ENCODE assay signal across 9 cellular contexts in genomic region chr10:114544045-114544659, GRCh38.
DNase-seq lines count a peak whose midpoint lies in the region; ATAC-seq, FAIRE-seq and TF ChIP-seq lines count a peak whose summit lies in the region.
"Had no signal": no experiment of that assay in that cellular context is flagged by ENCODE, and none has a peak within 500 bp of the region (broad histone marks: within the 10 kb centered on the region; RNA-seq: fewer than 3 reads in every experiment).

No MANE protein-coding gene starts in this region.

- no peaks in the 10 kb centered on the region for H3K9me2 ChIP-seq in Loucy (replicated peaks; ENCODE audit: low read depth, low read length)

- H3K4me3 ChIP-seq in CD8-positive, alpha-beta memory T cell (ENCODE audit: low read length) = peak overlapping the region; percentile 54
- H3K4me3 ChIP-seq in Loucy (ENCODE audit: low read length, poor library complexity, severe bottlenecking) = peak overlapping the region; percentile 63
- H3K4me3 ChIP-seq: ascending aorta had no signal

- peaks cover 3% of the 10 kb centered on the region for H4K20me1 ChIP-seq in Loucy (ENCODE audit: insufficient read depth, low read length, poor library complexity, severe bottlenecking)

- peaks cover 0 to 2% of the 10 kb centered on the region in 2 donors for H3K27me3 Mint-ChIP-seq in CD8-positive, alpha-beta memory T cell
- no peaks in the 10 kb centered on the region for H3K27me3 Mint-ChIP-seq in activated T-helper 1 cell treated with anti-CD3 and anti-CD28 coated beads, Interleukin-12 subunit alpha, Interleukin-12 subunit beta, Interleukin-2, Interleukin-4 antibody, amounts not matched to agents 30 ng/mL and 10 ng/mL and 1 ng/mL, durations not matched to agents 14 hours and 24 hours and 36 hours (ENCODE audit: insufficient read depth)
- H3K27me3 Mint-ChIP-seq in progenitor cell of endocrine pancreas = peaks cover 4% of the 10 kb centered on the region

- no peak for TF ChIP-seq CTCF in Loucy (conservative IDR thresholded peaks at IDR 0.05; ENCODE audit: low read length)
- TF ChIP-seq CTCF in progenitor cell of endocrine pancreas (IDR thresholded peaks at IDR 0.05; ENCODE audit: unreplicated experiment) = no peak

- peak overlapping the region; percentile 77 for H3K9ac ChIP-seq in Loucy (ENCODE audit: low read depth, low read length, poor library complexity, severe bottlenecking)

- H2AFZ ChIP-seq in Loucy (ENCODE audit: low read length) = no peak overlapping the region

- FAIRE-seq in H54 (lab: Jason Lieb, UNC) = no peak

- CTCF ChIA-PET in CD8-positive, alpha-beta memory T cell (lab: Charles Lee) = interaction anchor here (0.7 to 15.3 kb wide), 8 partner anchors 10 to 242 kb away, joined by 3 to 106 read pairs (median 5); no protein-coding TSS in a partner anchor

- H3K27me3 ChIP-seq in CD8-positive, alpha-beta memory T cell (ENCODE audit: insufficient read depth, low read length, poor library complexity, severe bottlenecking) = no peaks in the 10 kb centered on the region
- no peaks in the 10 kb centered on the region for H3K27me3 ChIP-seq in Loucy (ENCODE audit: insufficient read depth, low read length, poor library complexity, severe bottlenecking)
- H3K27me3 ChIP-seq: ascending aorta had no signal

- H3K4me1 Mint-ChIP-seq in CD8-positive, alpha-beta memory T cell = peaks cover 73 to 95% (median 90%) of the 10 kb centered on the region in 3 donors
- peaks cover 83% of the 10 kb centered on the region for H3K4me1 Mint-ChIP-seq in activated T-helper 1 cell treated with anti-CD3 and anti-CD28 coated beads, Interleukin-12 subunit alpha, Interleukin-12 subunit beta, Interleukin-2, Interleukin-4 antibody, amounts not matched to agents 30 ng/mL and 10 ng/mL and 1 ng/mL, durations not matched to agents 14 hours and 24 hours and 36 hours (ENCODE audit: low read depth)
- H3K4me1 Mint-ChIP-seq in progenitor cell of endocrine pancreas (ENCODE audit: low read depth) = no peaks in the 10 kb centered on the region

- peak overlapping the region; percentile 74 for H3K4me2 ChIP-seq in Loucy (ENCODE audit: low read depth, low read length, poor library complexity, severe bottlenecking)

- POLR2A ChIA-PET in CD8-positive, alpha-beta memory T cell (lab: Charles Lee) = interaction anchor here (0.6 to 1.2 kb wide), 2 partner anchors 18 to 31 kb away, joined by 3 to 21 read pairs; no protein-coding TSS in a partner anchor

- peak overlapping the region; percentile 76 to 100 (median 98) for H3K27ac Mint-ChIP-seq in CD8-positive, alpha-beta memory T cell
- H3K27ac Mint-ChIP-seq in activated T-helper 1 cell treated with anti-CD3 and anti-CD28 coated beads, Interleukin-12 subunit alpha, Interleukin-12 subunit beta, Interleukin-2, Interleukin-4 antibody, amounts not matched to agents 30 ng/mL and 10 ng/mL and 1 ng/mL, durations not matched to agents 14 hours and 24 hours and 36 hours = peak overlapping the region; percentile 85
- no peak overlapping the region for H3K27ac Mint-ChIP-seq in progenitor cell of endocrine pancreas

- H3K9me3 Mint-ChIP-seq in CD8-positive, alpha-beta memory T cell = peaks cover 0 to under 1% (median 0%) of the 10 kb centered on the region in 5 donors
- H3K9me3 Mint-ChIP-seq in activated T-helper 1 cell treated with anti-CD3 and anti-CD28 coated beads, Interleukin-12 subunit alpha, Interleukin-12 subunit beta, Interleukin-2, Interleukin-4 antibody, amounts not matched to agents 30 ng/mL and 10 ng/mL and 1 ng/mL, durations not matched to agents 14 hours and 24 hours and 36 hours = no peaks in the 10 kb centered on the region
- H3K9me3 Mint-ChIP-seq in progenitor cell of endocrine pancreas (ENCODE audit: low read depth) = no peaks in the 10 kb centered on the region

- peak overlapping the region; percentile 61 to 85 (median 79) for H3K4me3 Mint-ChIP-seq in CD8-positive, alpha-beta memory T cell
- H3K4me3 Mint-ChIP-seq in activated T-helper 1 cell treated with anti-CD3 and anti-CD28 coated beads, Interleukin-12 subunit alpha, Interleukin-12 subunit beta, Interleukin-2, Interleukin-4 antibody, amounts not matched to agents 30 ng/mL and 10 ng/mL and 1 ng/mL, durations not matched to agents 14 hours and 24 hours and 36 hours = peak overlapping the region; percentile 65
- no peak overlapping the region for H3K4me3 Mint-ChIP-seq in progenitor cell of endocrine pancreas (ENCODE audit: low read depth)

- no peaks in the 10 kb centered on the region for H3K36me3 ChIP-seq in CD8-positive, alpha-beta memory T cell (ENCODE audit: insufficient read depth, low read length)
- peaks cover 64% of the 10 kb centered on the region for H3K36me3 ChIP-seq in Loucy (ENCODE audit: insufficient read depth, low read length)
- H3K36me3 ChIP-seq: ascending aorta had no signal

- intact Hi-C loops in activated T-helper 1 cell treated with anti-CD3 and anti-CD28 coated beads, Interleukin-12 subunit alpha, Interleukin-12 subunit beta, Interleukin-2, Interleukin-4 antibody, amounts not matched to agents 30 ng/mL and 10 ng/mL and 1 ng/mL, durations not matched to agents 14 hours and 24 hours and 36 hours (cut with micrococcal nuclease) = loop anchor here (5.0 kb wide), 2 partner anchors 372 to 393 kb away; partner anchors contain the start of genes CCDC186 and TRUB1

- peaks cover 14% of the 10 kb centered on the region for H3F3A ChIP-seq in Loucy (ENCODE audit: low read depth)

- peak; percentile 49 to 87 (median 81) for DNase-seq in CD8-positive, alpha-beta memory T cell
- peak; percentile 79 for DNase-seq in activated T-helper 1 cell treated with anti-CD3 and anti-CD28 coated beads, Interleukin-12 subunit alpha, Interleukin-12 subunit beta, Interleukin-2, Interleukin-4 antibody, amounts not matched to agents 30 ng/mL and 10 ng/mL and 1 ng/mL, durations not matched to agents 14 hours and 24 hours and 36 hours (ENCODE audit: low spot score)
- DNase-seq in stimulated activated CD4-positive, alpha-beta T cell treated with anti-CD3 and anti-CD28 coated beads, Interleukin-15, amount 100 ng/mL, for 48 hours (ENCODE audit: low read depth in 2 of 2) = peak; percentile 51 to 62
- DNase-seq in NCI-H526 treated with DMSO at 0.1 percent for 48 hours (lab: John Stamatoyannopoulos, UW) (no peak), H54 (ENCODE audit: insufficient read length, low spot score) (no peak), progenitor cell of endocrine pancreas (ENCODE audit: low spot score, unreplicated experiment) (no peak)

- no peaks in the 10 kb centered on the region for H3K36me3 Mint-ChIP-seq in CD8-positive, alpha-beta memory T cell
- no peaks in the 10 kb centered on the region for H3K36me3 Mint-ChIP-seq in activated T-helper 1 cell treated with anti-CD3 and anti-CD28 coated beads, Interleukin-12 subunit alpha, Interleukin-12 subunit beta, Interleukin-2, Interleukin-4 antibody, amounts not matched to agents 30 ng/mL and 10 ng/mL and 1 ng/mL, durations not matched to agents 14 hours and 24 hours and 36 hours (ENCODE audit: low read depth)
- H3K36me3 Mint-ChIP-seq in progenitor cell of endocrine pancreas (ENCODE audit: insufficient read depth) = no peaks in the 10 kb centered on the region

- H3K27ac ChIP-seq in CD8-positive, alpha-beta memory T cell (ENCODE audit: low read depth, low read length) = peak overlapping the region; percentile 57
- H3K27ac ChIP-seq: ascending aorta had no signal

- peaks cover 22% of the 10 kb centered on the region for H3K79me2 ChIP-seq in Loucy (ENCODE audit: insufficient read depth, low read length)

- H3K9me3 ChIP-seq in CD8-positive, alpha-beta memory T cell (ENCODE audit: low read length) = no peaks in the 10 kb centered on the region
- H3K9me3 ChIP-seq in Loucy (ENCODE audit: insufficient read depth, low read depth, low read length) = no peaks in the 10 kb centered on the region
- H3K9me3 ChIP-seq: ascending aorta had no signal

- peaks cover 94% of the 10 kb centered on the region for H3K4me1 ChIP-seq in CD8-positive, alpha-beta memory T cell (ENCODE audit: insufficient read depth, low read length)
- H3K4me1 ChIP-seq in Loucy (ENCODE audit: insufficient read depth, low read length, poor library complexity, severe bottlenecking) = peaks cover 65% of the 10 kb centered on the region
- H3K4me1 ChIP-seq: ascending aorta had no signal

- no peak for TF ChIP-seq POLR2A in H54 (IDR thresholded peaks at IDR 0.05; ENCODE audit: low read depth, low read length)

- ATAC-seq in GM21576 (IDR thresholded peaks at IDR 0.05; ENCODE audit: unreplicated experiment) = peak; percentile 95

Comparison
In these comparisons a context has a peak if more than half of its experiments do, and no peak if none do; other contexts are left out.
1. DNase-seq: peak in CD8-positive, alpha-beta memory T cell (5 of 5), activated T-helper 1 cell treated with anti-CD3 and anti-CD28 coated beads, Interleukin-12 subunit alpha, Interleukin-12 subunit beta, Interleukin-2, Interleukin-4 antibody, amounts not matched to agents 30 ng/mL and 10 ng/mL and 1 ng/mL, durations not matched to agents 14 hours and 24 hours and 36 hours (single experiment) and stimulated activated CD4-positive, alpha-beta T cell treated with anti-CD3 and anti-CD28 coated beads, Interleukin-15, amount 100 ng/mL, for 48 hours (2 of 2); none in NCI-H526 treated with DMSO at 0.1 percent for 48 hours (single experiment), H54 (single experiment) and progenitor cell of endocrine pancreas (single experiment).